11 cellular contexts compared by ENCODE assay signal in the genomic region with DNA sequence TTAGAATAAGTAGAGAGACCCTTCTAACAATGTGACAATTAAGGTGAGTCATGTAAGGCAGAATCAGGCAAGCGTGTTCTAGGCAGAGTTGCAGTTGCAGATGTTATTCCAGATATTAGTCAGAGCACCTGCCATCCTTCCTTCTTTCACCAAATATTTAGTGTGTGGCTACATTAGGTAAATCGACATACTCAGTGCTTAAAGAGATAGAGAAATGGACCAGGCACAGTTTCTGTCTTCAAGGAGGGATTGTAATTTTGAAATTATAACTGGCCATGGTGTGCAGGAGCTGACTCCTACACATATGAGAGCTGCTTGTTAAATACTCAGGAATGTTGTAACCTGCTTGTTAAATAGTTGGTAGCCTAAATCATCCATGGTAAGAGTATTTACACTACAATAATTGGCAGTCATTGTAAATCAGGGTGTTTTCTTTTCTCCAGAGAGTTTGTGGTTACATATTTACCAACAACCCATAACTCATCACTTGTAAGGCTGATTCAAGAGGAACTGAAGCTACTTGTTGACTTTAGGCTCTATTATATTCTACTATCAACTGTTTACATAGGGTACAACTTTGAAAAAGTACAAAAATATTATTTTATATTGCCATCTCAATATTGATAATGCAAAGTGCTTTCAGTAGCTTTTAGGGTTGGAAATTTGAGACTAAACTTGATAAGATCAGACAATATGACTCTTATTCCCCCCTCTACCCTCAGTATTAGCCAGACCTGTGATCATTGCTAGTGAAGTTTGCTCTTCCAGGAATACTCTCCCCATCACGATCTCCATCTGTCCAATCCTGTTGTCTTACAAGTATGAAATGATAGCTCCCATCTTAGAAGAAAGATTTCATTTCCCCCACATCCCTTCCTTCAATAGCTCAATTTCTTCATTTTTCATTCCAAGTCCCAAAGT.
DNase-seq lines count a peak whose midpoint lies in the region; ATAC-seq and TF ChIP-seq lines count a peak whose summit lies in the region.
"Had no signal": no experiment of that assay in that cellular context is flagged by ENCODE, and none has a peak within 500 bp of the region (broad histone marks: within the 10 kb centered on the region; RNA-seq: fewer than 3 reads in every experiment).

No MANE protein-coding gene starts in this region.

- H3K27ac ChIP-seq in RWPE1 (no peak overlapping the region), body of pancreas (no peak overlapping the region)
- H3K27ac ChIP-seq: cardiac muscle cell had no signal

- H3K4me1 ChIP-seq in body of pancreas, result peaks cover 4% of the 10 kb centered on the region

- no peak for TF ChIP-seq POLR2A in body of pancreas (IDR thresholded peaks at IDR 0.05)

- CTCF ChIA-PET in RWPE1 (lab: Yijun Ruan, JAX), result no interaction called here

- H3K27me3 ChIP-seq in body of pancreas, result no peaks in the 10 kb centered on the region
- H3K27me3 ChIP-seq: cardiac muscle cell had no signal

- ATAC-seq in GM19351 (IDR thresholded peaks at IDR 0.05; ENCODE audit: unreplicated experiment) (peak; percentile 91), HG02981 (IDR thresholded peaks at IDR 0.05; ENCODE audit: unreplicated experiment) (peak; percentile 95), body of pancreas (no peak)

- DNase-seq in DMS53 (lab: John Stamatoyannopoulos, UW) (peak; percentile 88), RWPE1 (ENCODE audit: low spot score) (peak; percentile 15), body of pancreas (no peak), occipital lobe (lab: John Stamatoyannopoulos, UW) (no peak), KG1 (lab: John Stamatoyannopoulos, UW) (no peak), OCI-M2 (lab: John Stamatoyannopoulos, UW; ENCODE audit: unreplicated experiment) (no peak)
- DNase-seq: Calu3, NCI-H1092 treated with DMSO at 0.1 percent for 48 hours had no signal

- WGBS in body of pancreas, 2 donors, result 77 to 82% methylated on average over 3 of the region's 3 CpGs

- no peaks in the 10 kb centered on the region for H3K9me3 ChIP-seq in body of pancreas

- intact Hi-C loops in body of pancreas (cut with DNase I), result no loop called here

- POLR2A ChIA-PET in RWPE1 (lab: Yijun Ruan, JAX; ENCODE audit: low non-redundant PET), result no interaction called here

- TF ChIP-seq CTCF in RWPE1 (conservative IDR thresholded peaks at IDR 0.05; ENCODE audit: low read depth), result no peak
- TF ChIP-seq CTCF in body of pancreas (IDR thresholded peaks at IDR 0.05), result no peak

- no peaks in the 10 kb centered on the region for H3K36me3 ChIP-seq in body of pancreas (replicated peaks in 1 of 2; ENCODE audit: insufficient read depth in 1 of 2, low read depth in 2 of 2)
- H3K36me3 ChIP-seq: cardiac muscle cell had no signal

- no peak overlapping the region for H3K4me3 ChIP-seq in body of pancreas
- H3K4me3 ChIP-seq: cardiac muscle cell had no signal

Comparison
In these comparisons a context has a peak if more than half of its experiments do, and no peak if none do; other contexts are left out.
1. DNase-seq: peak in DMS53 (single experiment) and RWPE1 (single experiment); none in body of pancreas (0 of 4), occipital lobe (single experiment), KG1 (single experiment) and OCI-M2 (single experiment).